In the genomic region with DNA sequence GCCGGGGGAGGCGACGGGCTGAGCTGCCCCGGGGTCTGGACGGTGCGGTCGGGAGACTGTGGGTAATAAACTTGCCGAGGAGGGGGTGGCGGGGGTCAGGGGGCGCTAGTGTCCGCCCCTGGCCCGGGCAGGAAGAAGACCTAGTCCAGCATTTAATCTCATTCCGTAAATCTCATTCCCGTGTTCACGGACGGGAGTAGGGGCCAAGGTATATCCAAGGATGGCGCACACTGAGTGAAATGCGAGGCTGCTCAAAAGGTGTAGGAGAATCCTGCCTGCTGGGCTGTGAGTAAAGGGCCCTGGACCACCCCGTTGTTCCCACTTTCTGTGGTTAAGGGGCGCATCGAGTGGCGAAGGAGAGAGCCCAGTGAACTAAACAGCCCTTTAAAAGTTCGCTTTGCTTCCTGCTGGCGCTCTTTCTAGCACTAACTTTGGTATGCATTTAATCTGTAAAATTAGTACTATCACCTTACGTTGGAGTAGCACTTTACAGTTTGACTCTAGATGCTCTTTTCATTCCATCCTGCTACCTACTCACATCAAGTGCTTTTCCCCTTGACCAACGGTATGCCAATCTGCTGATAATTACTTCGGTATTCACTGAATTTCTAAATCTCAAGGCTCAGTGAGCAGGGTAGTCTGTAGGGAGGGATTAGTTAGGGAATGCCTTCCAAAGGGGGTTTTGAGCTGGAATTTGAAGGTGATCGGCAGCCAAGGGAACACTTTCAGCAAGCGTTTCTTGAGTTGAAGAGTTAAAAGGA, we compare ENCODE assay signal across 8 cellular contexts. TPM values are rescaled to one million over a fixed set of nuclear protein-coding genes. Genes with fewer than 3 reads are reported as not detected.
DNase-seq lines count a peak whose midpoint lies in the region; ATAC-seq and TF ChIP-seq lines count a peak whose summit lies in the region.

No MANE protein-coding gene starts in this region.

- peaks cover 0 to 19% (median 14%) of the 10 kb centered on the region in 4 donors for H3K4me1 ChIP-seq in sigmoid colon

- no peaks in the 10 kb centered on the region for H3F3A ChIP-seq in SU-DHL-6 (ENCODE audit: insufficient read depth)

- TF ChIP-seq POLR2A in sigmoid colon (IDR thresholded peaks at IDR 0.05) = no peak

- ATAC-seq in HG02623 (IDR thresholded peaks at IDR 0.05; ENCODE audit: unreplicated experiment) = no peak
- ATAC-seq in GM18520 (IDR thresholded peaks at IDR 0.05; ENCODE audit: unreplicated experiment) = no peak

- H3K4me2 ChIP-seq in SU-DHL-6 (ENCODE audit: low read depth, low read length, poor library complexity, severe bottlenecking) = peak overlapping the region; percentile 66

- H3K4me3 Mint-ChIP-seq in activated naive CD4-positive, alpha-beta T cell treated with anti-CD3 and anti-CD28 coated beads, Interleukin-2, amount 10 ng/mL, durations not matched to agents 7 days and 5 days = peak overlapping the region; percentile 90

- WGBS in sigmoid colon, 2 donors = 4 to 9% methylated on average over 29 of the region's 29 CpGs

- no peaks in the 10 kb centered on the region for H3K36me3 Mint-ChIP-seq in activated naive CD4-positive, alpha-beta T cell treated with anti-CD3 and anti-CD28 coated beads, Interleukin-2, amount 10 ng/mL, durations not matched to agents 7 days and 5 days

- peak overlapping the region; percentile 73 for H2AFZ ChIP-seq in SU-DHL-6 (ENCODE audit: low read depth, low read length, severe bottlenecking)

- DNase-seq in activated naive CD4-positive, alpha-beta T cell treated with anti-CD3 and anti-CD28 coated beads, Interleukin-2, amount 10 ng/mL, durations not matched to agents 7 days and 5 days = peak; percentile 29
- DNase-seq in activated naive CD4-positive, alpha-beta T cell (lab: John Stamatoyannopoulos, UW) = no peak
- DNase-seq in foreskin fibroblast (no peak), sigmoid colon (no peak), GOT3 (lab: John Stamatoyannopoulos, UW) (no peak)

- no peaks in the 10 kb centered on the region for H3K27me3 ChIP-seq in SU-DHL-6 (ENCODE audit: low read length)
- no peaks in the 10 kb centered on the region for H3K27me3 ChIP-seq in sigmoid colon

- TF ChIP-seq EP300 in sigmoid colon (IDR thresholded peaks at IDR 0.05) = no peak

- H3K4me3 ChIP-seq in SU-DHL-6 (ENCODE audit: insufficient read depth, low read length, poor library complexity, severe bottlenecking) (peak overlapping the region; percentile 77), foreskin fibroblast (ENCODE audit: low read depth in 1 of 2, low read length in 2 of 2) (peak overlapping the region; percentile 18 to 59), sigmoid colon (peak overlapping the region; percentile 69 to 95 (median 88))

- H3K79me2 ChIP-seq in SU-DHL-6 (ENCODE audit: insufficient read depth, low read length) = peaks cover 14% of the 10 kb centered on the region

- no peaks in the 10 kb centered on the region for H3K9me3 Mint-ChIP-seq in activated naive CD4-positive, alpha-beta T cell treated with anti-CD3 and anti-CD28 coated beads, Interleukin-2, amount 10 ng/mL, durations not matched to agents 7 days and 5 days

- intact Hi-C loops in sigmoid colon (cut with DNase I) = loop anchor here (2.0 kb wide), 1 partner anchor 13 kb away; no protein-coding TSS in a partner anchor

- TF ChIP-seq CTCF in SU-DHL-6 (IDR thresholded peaks at IDR 0.05; ENCODE audit: insufficient read depth, low read length, poor library complexity, severe bottlenecking) (no peak), foreskin fibroblast (IDR thresholded peaks at IDR 0.05; ENCODE audit: low read depth, low read length) (no peak), sigmoid colon (IDR thresholded peaks at IDR 0.05) (no peak)

- H4K20me1 ChIP-seq in SU-DHL-6 (ENCODE audit: low read depth, low read length) = no peaks in the 10 kb centered on the region

- H3K9me3 ChIP-seq in SU-DHL-6 (ENCODE audit: insufficient read depth, low read length) = no peaks in the 10 kb centered on the region
- H3K9me3 ChIP-seq in sigmoid colon = no peaks in the 10 kb centered on the region

- peaks cover 23% of the 10 kb centered on the region for H3K4me1 Mint-ChIP-seq in activated naive CD4-positive, alpha-beta T cell treated with anti-CD3 and anti-CD28 coated beads, Interleukin-2, amount 10 ng/mL, durations not matched to agents 7 days and 5 days

- H3K27ac Mint-ChIP-seq in activated naive CD4-positive, alpha-beta T cell treated with anti-CD3 and anti-CD28 coated beads, Interleukin-2, amount 10 ng/mL, durations not matched to agents 7 days and 5 days = peak overlapping the region; percentile 89

- H3K27ac ChIP-seq in SU-DHL-6 (ENCODE audit: low read depth, low read length) (peak overlapping the region; percentile 30), sigmoid colon (peak overlapping the region; percentile 75 to 80 (median 78))

- no peaks in the 10 kb centered on the region for H3K9me2 ChIP-seq in SU-DHL-6 (replicated peaks; ENCODE audit: insufficient read depth, low read length)

- H3K36me3 ChIP-seq in SU-DHL-6 (ENCODE audit: low read length) (no peaks in the 10 kb centered on the region; the same call in 1 of the 2 replicates), sigmoid colon (no peaks in the 10 kb centered on the region)

- CTCF ChIA-PET in activated naive CD4-positive, alpha-beta T cell treated with anti-CD3 and anti-CD28 coated beads, Interleukin-2, amount 10 ng/mL, durations not matched to agents 7 days and 5 days (lab: Charles Lee) = interaction anchor here (0.7 to 1.0 kb wide), 4 partner anchors 13 to 62 kb away, joined by 3 to 4 read pairs (median 4); a partner anchor contains a TSS

- H3K9ac ChIP-seq in SU-DHL-6 (ENCODE audit: low read length) = peak overlapping the region; percentile 80

- no peaks in the 10 kb centered on the region for H3K27me3 Mint-ChIP-seq in activated naive CD4-positive, alpha-beta T cell treated with anti-CD3 and anti-CD28 coated beads, Interleukin-2, amount 10 ng/mL, durations not matched to agents 7 days and 5 days

RNA-seq across cellular contexts. Expression of a gene that starts 0.7 kb away (rescaled TPM):
- total RNA-seq in sigmoid colon = 1 to 10 TPM in 2 of 4 donors, under 1 TPM in 2; 0.83 to 1.8 (median 1.2) TPM
- polyA plus RNA-seq in sigmoid colon = 1 to 10 TPM; 2.4 to 5.1 (median 3.0) TPM

RNA-seq across cellular contexts. Expression of a gene that starts 40.8 kb away (rescaled TPM):
- total RNA-seq in sigmoid colon = 10 to 100 TPM in 3 of 4 donors, 1 to 10 TPM in 1; 9.4 to 28.0 (median 15.1) TPM
- polyA plus RNA-seq in sigmoid colon = 1 to 10 TPM in 2 of 3 donors, under 1 TPM in 1; 0.92 to 7.8 (median 4.8) TPM

Comparison
In these comparisons a context has a peak if more than half of its experiments do, and no peak if none do; other contexts are left out.
1. H3K4me3 ChIP-seq: peak in every context shown above with its lines; median percentile 88 in sigmoid colon; 77 in SU-DHL-6; 38 in foreskin fibroblast.